In the genomic region with DNA sequence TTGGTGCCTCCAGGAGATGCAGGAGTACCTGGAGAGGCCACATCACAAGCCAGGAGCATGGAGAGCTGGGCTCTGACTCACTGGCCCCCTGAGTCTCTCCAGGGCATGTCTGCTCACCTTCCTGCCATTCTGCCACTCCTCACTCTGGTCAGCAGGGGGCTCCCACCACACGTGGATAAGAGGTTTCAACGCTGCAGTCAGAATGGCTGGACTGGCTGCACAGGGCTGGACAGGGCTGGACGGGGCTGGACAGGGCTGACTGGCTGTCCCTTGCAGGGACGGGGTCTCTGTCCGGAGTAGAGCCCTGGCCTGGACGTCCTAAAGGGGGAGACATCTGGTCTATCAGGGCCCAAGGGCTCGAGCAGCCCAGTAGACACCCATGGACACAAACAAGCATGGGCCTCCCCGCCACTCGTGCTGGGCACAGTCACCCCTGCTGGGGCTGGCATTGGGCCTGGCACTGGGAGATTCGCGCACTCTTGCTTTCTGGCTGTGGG, we compare ENCODE assay signal across 8 cellular contexts. TPM values are rescaled to one million over a fixed set of nuclear protein-coding genes. Genes with fewer than 3 reads are reported as not detected.
DNase-seq lines count a peak whose midpoint lies in the region; ATAC-seq and TF ChIP-seq lines count a peak whose summit lies in the region.

No MANE protein-coding gene starts in this region.

- H3K27me3 ChIP-seq in PC-9 (ENCODE audit: insufficient read depth, low read depth): no peaks in the 10 kb centered on the region

- no peaks in the 10 kb centered on the region for H3K9me3 Mint-ChIP-seq in activated T-cell treated with anti-CD3 and anti-CD28 coated beads, Interleukin-2, amount 50 U/mL, for 24 hours
- no peaks in the 10 kb centered on the region for H3K9me3 Mint-ChIP-seq in nephron

- H3F3A ChIP-seq in PC-9 (ENCODE audit: insufficient read depth, low read depth): peaks cover 22% of the 10 kb centered on the region

- H2AFZ ChIP-seq in PC-9: no peak overlapping the region

- intact Hi-C loops in PC-9 (cut with micrococcal nuclease; ENCODE audit: unreplicated experiment): loop anchor here (1.0 to 5.0 kb wide), 7 partner anchors 35 to 275 kb away; no protein-coding TSS in a partner anchor

- H3K27me3 Mint-ChIP-seq in activated T-cell treated with anti-CD3 and anti-CD28 coated beads, Interleukin-2, amount 50 U/mL, for 24 hours: no peaks in the 10 kb centered on the region
- peaks cover 49% of the 10 kb centered on the region for H3K27me3 Mint-ChIP-seq in nephron (ENCODE audit: low read depth)

- no peaks in the 10 kb centered on the region for H4K20me1 ChIP-seq in PC-9 (ENCODE audit: insufficient read depth)

- POLR2A ChIA-PET in PC-9 (lab: Charles Lee; ENCODE audit: unreplicated experiment): interaction anchor here (0.5 kb wide), 1 partner anchor 138 kb away, joined by 5 read pairs; no protein-coding TSS in a partner anchor

- no peaks in the 10 kb centered on the region for H3K36me3 ChIP-seq in PC-9 (ENCODE audit: low read depth)

- ATAC-seq in HG02642 (IDR thresholded peaks at IDR 0.05; ENCODE audit: poor library complexity, unreplicated experiment): peak; percentile 44
- ATAC-seq in HG03520 (IDR thresholded peaks at IDR 0.05; ENCODE audit: unreplicated experiment): no peak

- TF ChIP-seq CTCF in PC-9 (conservative IDR thresholded peaks at IDR 0.05) (peak; percentile 99), nephron (IDR thresholded peaks at IDR 0.05; ENCODE audit: unreplicated experiment in 3 of 3) (peak; percentile 81 to 92 (median 87))

- peaks cover 32% of the 10 kb centered on the region for H3K4me1 Mint-ChIP-seq in activated T-cell treated with anti-CD3 and anti-CD28 coated beads, Interleukin-2, amount 50 U/mL, for 24 hours (ENCODE audit: low read depth)
- H3K4me1 Mint-ChIP-seq in nephron: peaks cover 27% of the 10 kb centered on the region

- peaks cover 51% of the 10 kb centered on the region for H3K4me1 ChIP-seq in PC-9 (replicated peaks; ENCODE audit: insufficient read depth)

- no peaks in the 10 kb centered on the region for H3K9me2 ChIP-seq in PC-9 (ENCODE audit: insufficient read depth)

- no peak overlapping the region for H3K4me3 ChIP-seq in PC-9

- no peak overlapping the region for H3K27ac ChIP-seq in PC-9

- 0 out of 2 replicates have a peak overlapping the region, but pooled peaks have one; percentile 8 for H3K4me2 ChIP-seq in PC-9

- H3K79me2 ChIP-seq in PC-9 (ENCODE audit: low read depth): no peaks in the 10 kb centered on the region

- no TSS peak for BruUV-seq in PC-9 (replicated peaks; lab: Mats Ljungman, UMichigan)

- no peak overlapping the region for H3K4me3 Mint-ChIP-seq in activated T-cell treated with anti-CD3 and anti-CD28 coated beads, Interleukin-2, amount 50 U/mL, for 24 hours
- H3K4me3 Mint-ChIP-seq in nephron: no peak overlapping the region

- H3K27ac Mint-ChIP-seq in activated T-cell treated with anti-CD3 and anti-CD28 coated beads, Interleukin-2, amount 50 U/mL, for 24 hours: no peak overlapping the region
- H3K27ac Mint-ChIP-seq in nephron: no peak overlapping the region

- peaks cover 16% of the 10 kb centered on the region for H3K36me3 Mint-ChIP-seq in activated T-cell treated with anti-CD3 and anti-CD28 coated beads, Interleukin-2, amount 50 U/mL, for 24 hours (ENCODE audit: low read depth)
- no peaks in the 10 kb centered on the region for H3K36me3 Mint-ChIP-seq in nephron (ENCODE audit: low read depth)

- H3K9me3 ChIP-seq in PC-9 (ENCODE audit: insufficient read depth, low read depth): no peaks in the 10 kb centered on the region

- DNase-seq in COLO668 (lab: John Stamatoyannopoulos, UW; ENCODE audit: unreplicated experiment): peak; percentile 57
- DNase-seq in PC-9: peak; percentile 90
- DNase-seq in activated T-cell treated with anti-CD3 and anti-CD28 coated beads, Interleukin-2, amount 50 U/mL, for 24 hours: peak; percentile 79
- peak; percentile 69 for DNase-seq in fibroblast of gingiva (ENCODE audit: low read depth)
- peak; percentile 40 to 77 (median 57) for DNase-seq in stimulated activated naive CD4-positive, alpha-beta T cell (lab: John Stamatoyannopoulos, UW)

- CTCF ChIA-PET in PC-9 (lab: Charles Lee): interaction anchor here (0.6 to 2.4 kb wide), 9 partner anchors 15 to 293 kb away, joined by 3 to 33 read pairs (median 3); no protein-coding TSS in a partner anchor

RNA-seq across cellular contexts. Expression of a gene that starts 34.6 kb away (rescaled TPM):
- total RNA-seq in PC-9 (2021): not detected in 2 replicates
